ENCODE assay signal across 15 cellular contexts in genomic region chr17:1972429-1973160, GRCh38. TPM values are rescaled to one million over a fixed set of nuclear protein-coding genes. Genes with fewer than 3 reads are reported as not detected.
DNase-seq lines count a peak whose midpoint lies in the region; ATAC-seq and TF ChIP-seq lines count a peak whose summit lies in the region.
"Had no signal": no experiment of that assay in that cellular context is flagged by ENCODE, and none has a peak within 500 bp of the region (broad histone marks: within the 10 kb centered on the region; RNA-seq: fewer than 3 reads in every experiment).

No MANE protein-coding gene starts in this region.

- no peak overlapping the region for H3K4me3 ChIP-seq in left ventricle myocardium inferior
- H3K4me3 ChIP-seq: lung had no signal

- H3K27me3 Mint-ChIP-seq in activated naive CD4-positive, alpha-beta T cell treated with anti-CD3 and anti-CD28 coated beads for 36 hours (ENCODE audit: low read depth), result peaks cover 28% of the 10 kb centered on the region

- peaks cover 23% of the 10 kb centered on the region for H3K4me1 Mint-ChIP-seq in activated naive CD4-positive, alpha-beta T cell treated with anti-CD3 and anti-CD28 coated beads for 36 hours (ENCODE audit: low read depth)

- TF ChIP-seq CTCF in left ventricle myocardium inferior (IDR thresholded peaks at IDR 0.05; ENCODE audit: borderline replicate concordance), result no peak

- H3K27ac Mint-ChIP-seq in activated naive CD4-positive, alpha-beta T cell treated with anti-CD3 and anti-CD28 coated beads for 36 hours, result no peak overlapping the region
- H3K27ac Mint-ChIP-seq: endodermal cell; stimulated activated memory B cell treated with anti-CD40 and anti-IgM and Interleukin-4, amounts not matched to agents 10 μg/mL and 1 μg/mL and 100 μg/mL, for 72 hours had no signal

- DNase-seq in activated naive CD4-positive, alpha-beta T cell treated with anti-CD3 and anti-CD28 coated beads for 36 hours, result peak; percentile 38
- no peak for DNase-seq in activated naive CD4-positive, alpha-beta T cell treated with anti-CD3 and anti-CD28 coated beads, Interleukin-2, amount 50 U/mL, for 16 hours
- DNase-seq in NCI-H69 (lab: John Stamatoyannopoulos, UW) (peak; percentile 20), left ventricle myocardium inferior (peak; percentile 27), sciatic nerve (ENCODE audit: low spot score) (peak; percentile 74), NCI-H226 (no peak)
- DNase-seq: BE2C, EL, endodermal cell had no signal

- H3K36me3 ChIP-seq in left ventricle myocardium inferior, result no peaks in the 10 kb centered on the region
- H3K36me3 ChIP-seq: BE2C had no signal

- peaks cover 21% of the 10 kb centered on the region for H3K27me3 ChIP-seq in left ventricle myocardium inferior (ENCODE audit: low read depth)
- H3K27me3 ChIP-seq: BE2C had no signal

- ATAC-seq in sciatic nerve, result peak; percentile 91
- no peak for ATAC-seq in HG03442 (IDR thresholded peaks at IDR 0.05; ENCODE audit: unreplicated experiment)
- ATAC-seq in HG03571 (IDR thresholded peaks at IDR 0.05; ENCODE audit: unreplicated experiment), result no peak
- ATAC-seq: Panc1; stimulated activated memory B cell treated with anti-CD40 and anti-IgM and Interleukin-4, amounts not matched to agents 10 μg/mL and 1 μg/mL and 100 μg/mL, for 72 hours had no signal

- H3K36me3 Mint-ChIP-seq in activated naive CD4-positive, alpha-beta T cell treated with anti-CD3 and anti-CD28 coated beads for 36 hours (ENCODE audit: low read depth), result no peaks in the 10 kb centered on the region
- H3K36me3 Mint-ChIP-seq: stimulated activated memory B cell treated with anti-CD40 and anti-IgM and Interleukin-4, amounts not matched to agents 10 μg/mL and 1 μg/mL and 100 μg/mL, for 72 hours had no signal

- H3K9me3 ChIP-seq in left ventricle myocardium inferior (replicated peaks), result no peaks in the 10 kb centered on the region
- H3K9me3 ChIP-seq: BE2C had no signal

- no peaks in the 10 kb centered on the region for H3K9me3 Mint-ChIP-seq in activated naive CD4-positive, alpha-beta T cell treated with anti-CD3 and anti-CD28 coated beads for 36 hours
- H3K9me3 Mint-ChIP-seq: stimulated activated memory B cell treated with anti-CD40 and anti-IgM and Interleukin-4, amounts not matched to agents 10 μg/mL and 1 μg/mL and 100 μg/mL, for 72 hours had no signal

- no peak overlapping the region for H3K27ac ChIP-seq in left ventricle myocardium inferior (replicated peaks)

- CTCF ChIA-PET in activated naive CD4-positive, alpha-beta T cell treated with anti-CD3 and anti-CD28 coated beads for 36 hours (lab: Charles Lee), result interaction anchor here (0.6 kb wide), 1 partner anchor 37 kb away, joined by 3 read pairs; no protein-coding TSS in a partner anchor

- H3K4me1 ChIP-seq in left ventricle myocardium inferior, result peaks cover 33% of the 10 kb centered on the region
- H3K4me1 ChIP-seq: BE2C had no signal

- intact Hi-C loops in activated naive CD4-positive, alpha-beta T cell treated with anti-CD3 and anti-CD28 coated beads for 36 hours (cut with micrococcal nuclease), result no loop called here
- intact Hi-C loops in left ventricle myocardium inferior (cut with micrococcal nuclease), result no loop called here
- intact Hi-C loops in sciatic nerve (cut with DNase I), result no loop called here

- H3K4me3 Mint-ChIP-seq in activated naive CD4-positive, alpha-beta T cell treated with anti-CD3 and anti-CD28 coated beads for 36 hours, result no peak overlapping the region
- H3K4me3 Mint-ChIP-seq: endodermal cell; stimulated activated memory B cell treated with anti-CD40 and anti-IgM and Interleukin-4, amounts not matched to agents 10 μg/mL and 1 μg/mL and 100 μg/mL, for 72 hours had no signal

RNA-seq across cellular contexts. Expression of gene RTN4RL1, which starts 52.5 kb away (rescaled TPM):
- total RNA-seq in activated naive CD4-positive, alpha-beta T cell treated with anti-CD3 and anti-CD28 coated beads for 36 hours, result under 1 TPM; 0.14 to 0.30 TPM
- total RNA-seq in left ventricle myocardium inferior (4.0 TPM), sciatic nerve (5.8 TPM)
- total RNA-seq: glomerular endothelial cell had no signal

RNA-seq across cellular contexts. Expression of gene DPH1, which starts 57.4 kb away (rescaled TPM):
- 10 to 100 TPM; 31.1 to 34.1 TPM for total RNA-seq in activated naive CD4-positive, alpha-beta T cell treated with anti-CD3 and anti-CD28 coated beads for 36 hours
- total RNA-seq in left ventricle myocardium inferior, result 29.1 TPM
- 37.7 TPM for total RNA-seq in sciatic nerve

Comparison
In these comparisons a context has a peak if more than half of its experiments do, and no peak if none do; other contexts are left out.
1. DNase-seq: peak in activated naive CD4-positive, alpha-beta T cell treated with anti-CD3 and anti-CD28 coated beads for 36 hours (single experiment), NCI-H69 (single experiment), left ventricle myocardium inferior (single experiment) and sciatic nerve (single experiment); none in activated naive CD4-positive, alpha-beta T cell treated with anti-CD3 and anti-CD28 coated beads, Interleukin-2, amount 50 U/mL, for 16 hours (single experiment) and NCI-H226 (single experiment).